Comparison of ENCODE assay signal across 1 cellular context in the genomic region with DNA sequence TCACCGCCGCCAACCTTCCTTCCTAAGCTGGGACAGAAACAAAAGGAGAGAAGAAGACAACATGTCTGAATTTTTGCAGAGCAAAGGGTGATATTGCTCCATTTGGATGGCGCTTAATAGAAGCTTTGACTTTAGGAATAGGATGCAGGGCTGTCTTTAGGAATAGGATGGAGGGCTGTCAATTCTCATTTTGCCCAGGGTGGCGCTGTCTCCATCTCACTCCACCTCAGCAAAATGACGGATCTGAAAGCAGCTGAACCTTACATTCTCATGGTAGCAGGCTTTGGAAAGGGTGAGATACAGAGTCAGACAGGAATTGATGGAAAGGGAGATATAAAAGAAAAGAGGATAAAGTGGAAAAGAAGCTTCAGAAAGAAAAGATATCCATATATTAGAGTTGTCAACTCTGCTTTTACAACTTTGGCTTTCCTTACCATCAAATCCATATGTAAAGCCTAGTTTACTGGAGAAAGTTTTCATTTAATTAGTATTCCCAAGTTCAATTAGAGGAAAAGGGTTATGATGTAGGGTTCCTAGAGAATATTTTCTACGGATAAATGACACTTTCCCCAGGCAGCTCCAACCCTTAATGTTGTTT.
TF ChIP-seq lines count a peak whose summit lies in the region.

No MANE protein-coding gene starts in this region.

TF ChIP-seq in H1, 55 proteins besides CTCF, POLR2A, EP300 and RAD21:
- TF ChIP-seq SAP30 (IDR thresholded peaks at IDR 0.05; ENCODE audit: insufficient read depth, insufficient replicate concordance, low read length) (peak; percentile 34), ASH2L (IDR thresholded peaks at IDR 0.05; ENCODE audit: low read length) (no peak), HDAC2 (IDR thresholded peaks at IDR 0.05; ENCODE audit: borderline replicate concordance in 1 of 2, low read depth in 2 of 2, low read length in 2 of 2) (no peak), RFX5 (IDR thresholded peaks at IDR 0.05; ENCODE audit: borderline replicate concordance, low read depth, low read length) (no peak), SP4 (IDR thresholded peaks at IDR 0.05; ENCODE audit: low read length) (no peak), TCF12 (IDR thresholded peaks at IDR 0.05; ENCODE audit: low read depth, low read length) (no peak), KDM4A (IDR thresholded peaks at IDR 0.05; ENCODE audit: low read depth, low read length, severe bottlenecking) (no peak), TEAD4 (IDR thresholded peaks at IDR 0.05; ENCODE audit: low read depth, low read length) (0 out of 2 replicates have a peak, but pooled peaks have one; percentile 29), MAFK (IDR thresholded peaks at IDR 0.05; ENCODE audit: low read depth, low read length) (no peak; the same call in none of the 2 replicates), CREB1 (IDR thresholded peaks at IDR 0.05) (no peak), CTBP2 (IDR thresholded peaks at IDR 0.05; ENCODE audit: borderline replicate concordance, insufficient read depth, insufficient read length, low read length) (no peak), BACH1 (IDR thresholded peaks at IDR 0.05; ENCODE audit: low read length) (no peak), KDM5A (IDR thresholded peaks at IDR 0.05; ENCODE audit: low read length) (no peak), YY1 (IDR thresholded peaks at IDR 0.05; ENCODE audit: low read depth, low read length) (peak; percentile 64; the same call in 1 of the 2 replicates), PHF8 (conservative IDR thresholded peaks at IDR 0.05; ENCODE audit: low read depth, low read length) (no peak), BCL11A (IDR thresholded peaks at IDR 0.05; ENCODE audit: low read depth in 2 of 2, low read length in 2 of 2) (no peak), FOSL1 (IDR thresholded peaks at IDR 0.05; ENCODE audit: insufficient read depth, low read depth, low read length) (no peak), CHD2 (IDR thresholded peaks at IDR 0.05; ENCODE audit: low read length) (no peak), SUZ12 (IDR thresholded peaks at IDR 0.05; ENCODE audit: low read length) (no peak), GABPA (IDR thresholded peaks at IDR 0.05; ENCODE audit: borderline replicate concordance, insufficient read depth, low read length) (no peak), NANOG (IDR thresholded peaks at IDR 0.05; ENCODE audit: insufficient read depth, low read depth, low read length, poor library complexity, severe bottlenecking) (no peak), KDM1A (IDR thresholded peaks at IDR 0.05; ENCODE audit: borderline replicate concordance, low read length) (no peak), SIN3A (conservative IDR thresholded peaks at IDR 0.05 in 1 of 2, IDR thresholded peaks at IDR 0.05 in 1 of 2; ENCODE audit: low read depth in 1 of 2, low read length in 2 of 2) (peak in 1 of 2 experiments; percentile 87; a peak in 3 of 4 replicates)
- TF ChIP-seq, protein P1, sequence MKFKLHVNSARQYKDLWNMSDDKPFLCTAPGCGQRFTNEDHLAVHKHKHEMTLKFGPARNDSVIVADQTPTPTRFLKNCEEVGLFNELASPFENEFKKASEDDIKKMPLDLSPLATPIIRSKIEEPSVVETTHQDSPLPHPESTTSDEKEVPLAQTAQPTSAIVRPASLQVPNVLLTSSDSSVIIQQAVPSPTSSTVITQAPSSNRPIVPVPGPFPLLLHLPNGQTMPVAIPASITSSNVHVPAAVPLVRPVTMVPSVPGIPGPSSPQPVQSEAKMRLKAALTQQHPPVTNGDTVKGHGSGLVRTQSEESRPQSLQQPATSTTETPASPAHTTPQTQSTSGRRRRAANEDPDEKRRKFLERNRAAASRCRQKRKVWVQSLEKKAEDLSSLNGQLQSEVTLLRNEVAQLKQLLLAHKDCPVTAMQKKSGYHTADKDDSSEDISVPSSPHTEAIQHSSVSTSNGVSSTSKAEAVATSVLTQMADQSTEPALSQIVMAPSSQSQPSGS (IDR thresholded peaks at IDR 0.05; ENCODE audit: low read length): no peak
- TF ChIP-seq, protein P2, sequence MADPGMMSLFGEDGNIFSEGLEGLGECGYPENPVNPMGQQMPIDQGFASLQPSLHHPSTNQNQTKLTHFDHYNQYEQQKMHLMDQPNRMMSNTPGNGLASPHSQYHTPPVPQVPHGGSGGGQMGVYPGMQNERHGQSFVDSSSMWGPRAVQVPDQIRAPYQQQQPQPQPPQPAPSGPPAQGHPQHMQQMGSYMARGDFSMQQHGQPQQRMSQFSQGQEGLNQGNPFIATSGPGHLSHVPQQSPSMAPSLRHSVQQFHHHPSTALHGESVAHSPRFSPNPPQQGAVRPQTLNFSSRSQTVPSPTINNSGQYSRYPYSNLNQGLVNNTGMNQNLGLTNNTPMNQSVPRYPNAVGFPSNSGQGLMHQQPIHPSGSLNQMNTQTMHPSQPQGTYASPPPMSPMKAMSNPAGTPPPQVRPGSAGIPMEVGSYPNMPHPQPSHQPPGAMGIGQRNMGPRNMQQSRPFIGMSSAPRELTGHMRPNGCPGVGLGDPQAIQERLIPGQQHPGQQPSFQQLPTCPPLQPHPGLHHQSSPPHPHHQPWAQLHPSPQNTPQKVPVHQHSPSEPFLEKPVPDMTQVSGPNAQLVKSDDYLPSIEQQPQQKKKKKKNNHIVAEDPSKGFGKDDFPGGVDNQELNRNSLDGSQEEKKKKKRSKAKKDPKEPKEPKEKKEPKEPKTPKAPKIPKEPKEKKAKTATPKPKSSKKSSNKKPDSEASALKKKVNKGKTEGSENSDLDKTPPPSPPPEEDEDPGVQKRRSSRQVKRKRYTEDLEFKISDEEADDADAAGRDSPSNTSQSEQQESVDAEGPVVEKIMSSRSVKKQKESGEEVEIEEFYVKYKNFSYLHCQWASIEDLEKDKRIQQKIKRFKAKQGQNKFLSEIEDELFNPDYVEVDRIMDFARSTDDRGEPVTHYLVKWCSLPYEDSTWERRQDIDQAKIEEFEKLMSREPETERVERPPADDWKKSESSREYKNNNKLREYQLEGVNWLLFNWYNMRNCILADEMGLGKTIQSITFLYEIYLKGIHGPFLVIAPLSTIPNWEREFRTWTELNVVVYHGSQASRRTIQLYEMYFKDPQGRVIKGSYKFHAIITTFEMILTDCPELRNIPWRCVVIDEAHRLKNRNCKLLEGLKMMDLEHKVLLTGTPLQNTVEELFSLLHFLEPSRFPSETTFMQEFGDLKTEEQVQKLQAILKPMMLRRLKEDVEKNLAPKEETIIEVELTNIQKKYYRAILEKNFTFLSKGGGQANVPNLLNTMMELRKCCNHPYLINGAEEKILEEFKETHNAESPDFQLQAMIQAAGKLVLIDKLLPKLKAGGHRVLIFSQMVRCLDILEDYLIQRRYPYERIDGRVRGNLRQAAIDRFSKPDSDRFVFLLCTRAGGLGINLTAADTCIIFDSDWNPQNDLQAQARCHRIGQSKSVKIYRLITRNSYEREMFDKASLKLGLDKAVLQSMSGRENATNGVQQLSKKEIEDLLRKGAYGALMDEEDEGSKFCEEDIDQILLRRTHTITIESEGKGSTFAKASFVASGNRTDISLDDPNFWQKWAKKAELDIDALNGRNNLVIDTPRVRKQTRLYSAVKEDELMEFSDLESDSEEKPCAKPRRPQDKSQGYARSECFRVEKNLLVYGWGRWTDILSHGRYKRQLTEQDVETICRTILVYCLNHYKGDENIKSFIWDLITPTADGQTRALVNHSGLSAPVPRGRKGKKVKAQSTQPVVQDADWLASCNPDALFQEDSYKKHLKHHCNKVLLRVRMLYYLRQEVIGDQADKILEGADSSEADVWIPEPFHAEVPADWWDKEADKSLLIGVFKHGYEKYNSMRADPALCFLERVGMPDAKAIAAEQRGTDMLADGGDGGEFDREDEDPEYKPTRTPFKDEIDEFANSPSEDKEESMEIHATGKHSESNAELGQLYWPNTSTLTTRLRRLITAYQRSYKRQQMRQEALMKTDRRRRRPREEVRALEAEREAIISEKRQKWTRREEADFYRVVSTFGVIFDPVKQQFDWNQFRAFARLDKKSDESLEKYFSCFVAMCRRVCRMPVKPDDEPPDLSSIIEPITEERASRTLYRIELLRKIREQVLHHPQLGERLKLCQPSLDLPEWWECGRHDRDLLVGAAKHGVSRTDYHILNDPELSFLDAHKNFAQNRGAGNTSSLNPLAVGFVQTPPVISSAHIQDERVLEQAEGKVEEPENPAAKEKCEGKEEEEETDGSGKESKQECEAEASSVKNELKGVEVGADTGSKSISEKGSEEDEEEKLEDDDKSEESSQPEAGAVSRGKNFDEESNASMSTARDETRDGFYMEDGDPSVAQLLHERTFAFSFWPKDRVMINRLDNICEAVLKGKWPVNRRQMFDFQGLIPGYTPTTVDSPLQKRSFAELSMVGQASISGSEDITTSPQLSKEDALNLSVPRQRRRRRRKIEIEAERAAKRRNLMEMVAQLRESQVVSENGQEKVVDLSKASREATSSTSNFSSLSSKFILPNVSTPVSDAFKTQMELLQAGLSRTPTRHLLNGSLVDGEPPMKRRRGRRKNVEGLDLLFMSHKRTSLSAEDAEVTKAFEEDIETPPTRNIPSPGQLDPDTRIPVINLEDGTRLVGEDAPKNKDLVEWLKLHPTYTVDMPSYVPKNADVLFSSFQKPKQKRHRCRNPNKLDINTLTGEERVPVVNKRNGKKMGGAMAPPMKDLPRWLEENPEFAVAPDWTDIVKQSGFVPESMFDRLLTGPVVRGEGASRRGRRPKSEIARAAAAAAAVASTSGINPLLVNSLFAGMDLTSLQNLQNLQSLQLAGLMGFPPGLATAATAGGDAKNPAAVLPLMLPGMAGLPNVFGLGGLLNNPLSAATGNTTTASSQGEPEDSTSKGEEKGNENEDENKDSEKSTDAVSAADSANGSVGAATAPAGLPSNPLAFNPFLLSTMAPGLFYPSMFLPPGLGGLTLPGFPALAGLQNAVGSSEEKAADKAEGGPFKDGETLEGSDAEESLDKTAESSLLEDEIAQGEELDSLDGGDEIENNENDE (IDR thresholded peaks at IDR 0.05; ENCODE audit: insufficient replicate concordance, low read length): no peak
- TF ChIP-seq, protein P3, sequence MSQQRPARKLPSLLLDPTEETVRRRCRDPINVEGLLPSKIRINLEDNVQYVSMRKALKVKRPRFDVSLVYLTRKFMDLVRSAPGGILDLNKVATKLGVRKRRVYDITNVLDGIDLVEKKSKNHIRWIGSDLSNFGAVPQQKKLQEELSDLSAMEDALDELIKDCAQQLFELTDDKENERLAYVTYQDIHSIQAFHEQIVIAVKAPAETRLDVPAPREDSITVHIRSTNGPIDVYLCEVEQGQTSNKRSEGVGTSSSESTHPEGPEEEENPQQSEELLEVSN (IDR thresholded peaks at IDR 0.05): no peak
- TF ChIP-seq, protein P4, sequence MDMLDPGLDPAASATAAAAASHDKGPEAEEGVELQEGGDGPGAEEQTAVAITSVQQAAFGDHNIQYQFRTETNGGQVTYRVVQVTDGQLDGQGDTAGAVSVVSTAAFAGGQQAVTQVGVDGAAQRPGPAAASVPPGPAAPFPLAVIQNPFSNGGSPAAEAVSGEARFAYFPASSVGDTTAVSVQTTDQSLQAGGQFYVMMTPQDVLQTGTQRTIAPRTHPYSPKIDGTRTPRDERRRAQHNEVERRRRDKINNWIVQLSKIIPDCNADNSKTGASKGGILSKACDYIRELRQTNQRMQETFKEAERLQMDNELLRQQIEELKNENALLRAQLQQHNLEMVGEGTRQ (IDR thresholded peaks at IDR 0.05; ENCODE audit: low read length): no peak
